ENCODE assay signal across 8 cellular contexts in genomic region chrX:54529559-54530357, GRCh38. TPM values are rescaled to one million over a fixed set of nuclear protein-coding genes. Genes with fewer than 3 reads are reported as not detected.
DNase-seq lines count a peak whose midpoint lies in the region; ATAC-seq and TF ChIP-seq lines count a peak whose summit lies in the region.

TSS of gene GNL3L (plus strand) at chrX:54530219. CDS start at chrX:54532567, 2,348 bp downstream.

- no peaks in the 10 kb centered on the region for H3K27me3 Mint-ChIP-seq in chondrocyte (ENCODE audit: low read depth)

- peak within 1 kb of the TSS; percentile 88 for H3K4me3 ChIP-seq in AG10803 (ENCODE audit: low read length)

- TF ChIP-seq CTCF in AG10803 (conservative IDR thresholded peaks at IDR 0.05; ENCODE audit: low read length) (no peak), chondrocyte (IDR thresholded peaks at IDR 0.05) (no peak)

- DNase-seq in AG10803 (ENCODE audit: low read depth): peak; percentile 87
- peak; percentile 89 for DNase-seq in NCI-H510A (lab: John Stamatoyannopoulos, UW)
- peak; percentile 74 for DNase-seq in activated CD4-positive, alpha-beta T cell treated with anti-CD3 and anti-CD28 coated beads for 1 hour
- peak; percentile 84 for DNase-seq in chondrocyte (ENCODE audit: low spot score)
- peak; percentile 52 for DNase-seq in kidney glomerular epithelial cell (lab: John Stamatoyannopoulos, UW)
- peak; percentile 63 to 67 for DNase-seq in stimulated activated CD4-positive, alpha-beta T cell treated with anti-CD3 and anti-CD28 coated beads, Interleukin-15, amount 100 ng/mL, for 48 hours (ENCODE audit: low read depth in 2 of 2)

- H3K9me3 Mint-ChIP-seq in chondrocyte (ENCODE audit: low read depth): peaks cover 10% of the 10 kb centered on the region

- no peaks in the 10 kb centered on the region for H3K36me3 Mint-ChIP-seq in chondrocyte (ENCODE audit: low read depth)

- peak; percentile 68 for TF ChIP-seq POLR2A in GM19193 (IDR thresholded peaks at IDR 0.05; ENCODE audit: extremely low read depth, insufficient read depth, insufficient read length)

- peak; percentile 91 for ATAC-seq in HG03439 (IDR thresholded peaks at IDR 0.05; ENCODE audit: unreplicated experiment)

- H3K4me3 Mint-ChIP-seq in chondrocyte (ENCODE audit: unreplicated experiment): peak within 1 kb of the TSS; percentile 91

- H3K4me1 Mint-ChIP-seq in chondrocyte (ENCODE audit: low read depth): peaks cover 32% of the 10 kb centered on the region

- H3K27ac Mint-ChIP-seq in chondrocyte (ENCODE audit: unreplicated experiment): peak within 1 kb of the TSS; percentile 99

RNA-seq across cellular contexts. Expression of gene GNL3L, which starts in this region (rescaled TPM):
- total RNA-seq in chondrocyte: 42.0 to 58.1 TPM (median 45.2 TPM) in 3 replicates

Comparison
In these comparisons a context has a peak if more than half of its experiments do, and no peak if none do; other contexts are left out.
1. Peak in every context shown above with its lines: DNase-seq, ATAC-seq and H3K4me3 ChIP-seq.